8 cellular contexts compared by ENCODE assay signal in genomic region chr12:96908170-96908675, GRCh38. TPM values are rescaled to one million over a fixed set of nuclear protein-coding genes. Genes with fewer than 3 reads are reported as not detected.
DNase-seq lines count a peak whose midpoint lies in the region; ATAC-seq and TF ChIP-seq lines count a peak whose summit lies in the region.

No MANE protein-coding gene starts in this region.

- TF ChIP-seq CTCF in cardiac muscle cell (IDR thresholded peaks at IDR 0.05; ENCODE audit: low read depth, low read length) (no peak), brain microvascular endothelial cell (IDR thresholded peaks at IDR 0.05; ENCODE audit: low read depth, low read length, missing control alignments) (no peak)

- DNase-seq in cardiac muscle cell (ENCODE audit: low read depth in 1 of 2, low spot score in 1 of 2) (no peak), left cardiac atrium (no peak), LoVo (ENCODE audit: low spot score) (peak; percentile 23), brain microvascular endothelial cell (no peak), aorta (no peak), medulla oblongata (ENCODE audit: extremely low spot score) (no peak), SKM-1 treated with dmso at 0.1 percent for 144 hours (lab: John Stamatoyannopoulos, UW; ENCODE audit: unreplicated experiment) (no peak)

- H3K27me3 ChIP-seq in cardiac muscle cell, result no peaks in the 10 kb centered on the region
- no peaks in the 10 kb centered on the region for H3K27me3 ChIP-seq in brain microvascular endothelial cell (replicated peaks)
- no peaks in the 10 kb centered on the region for H3K27me3 ChIP-seq in mononuclear cell (ENCODE audit: insufficient read depth, low read length)
- H3K27me3 ChIP-seq in aorta (ENCODE audit: control insufficient read depth in 1 of 2, insufficient read depth in 2 of 2, low read length in 1 of 2), result no peaks in the 10 kb centered on the region

- H3K27ac ChIP-seq in cardiac muscle cell (peak overlapping the region; percentile 57), brain microvascular endothelial cell (no peak overlapping the region), aorta (ENCODE audit: low read depth in 1 of 2, low read length in 2 of 2) (no peak overlapping the region)

- H3K36me3 ChIP-seq in cardiac muscle cell (no peaks in the 10 kb centered on the region), brain microvascular endothelial cell (replicated peaks) (no peaks in the 10 kb centered on the region), aorta (ENCODE audit: control insufficient read depth in 1 of 2, insufficient read depth in 2 of 2, low read length in 1 of 2) (no peaks in the 10 kb centered on the region)

- in situ Hi-C loops in brain microvascular endothelial cell (cut with HindIII; ENCODE audit: low pct_ligation_motif_present, low sequenced_read_pairs), result no loop called here

- WGBS in aorta, 2 donors, result 47 to 50% methylated on average over 8 of the region's 8 CpGs

- intact Hi-C loops in left cardiac atrium (cut with DNase I), result no loop called here
- intact Hi-C loops in aorta (cut with DNase I), result no loop called here

- H3K4me3 ChIP-seq in cardiac muscle cell (peak overlapping the region; percentile 50), brain microvascular endothelial cell (ENCODE audit: low read depth, low read length) (peak overlapping the region; percentile 82), mononuclear cell (ENCODE audit: low read length) (peak overlapping the region; percentile 96), aorta (ENCODE audit: low read length in 2 of 2) (peak overlapping the region; percentile 87 to 88)

- H3K9me3 ChIP-seq in cardiac muscle cell (ENCODE audit: low read depth) (no peaks in the 10 kb centered on the region), mononuclear cell (ENCODE audit: low read depth, low read length) (no peaks in the 10 kb centered on the region), aorta (ENCODE audit: control insufficient read depth, low read length) (no peaks in the 10 kb centered on the region)

- ATAC-seq in left cardiac atrium (no peak), aorta (ENCODE audit: low FRiP score) (no peak)

- H3K4me1 ChIP-seq in cardiac muscle cell (ENCODE audit: low read depth), result peaks cover 45% of the 10 kb centered on the region
- peaks cover 15% of the 10 kb centered on the region for H3K4me1 ChIP-seq in mononuclear cell (ENCODE audit: insufficient read depth, low read length)
- H3K4me1 ChIP-seq in aorta (ENCODE audit: control insufficient read depth in 1 of 2, insufficient read depth in 2 of 2, low read length in 2 of 2), result peaks cover 0 to 3% of the 10 kb centered on the region in 2 donors

RNA-seq across cellular contexts. Expression of gene NEDD1, which starts 1.2 kb away (rescaled TPM):
- total RNA-seq in cardiac muscle cell, result 15.9 and 19.2 TPM in 2 replicates
- 22.0 and 30.6 TPM in 2 replicates for polyA plus RNA-seq in cardiac muscle cell
- total RNA-seq in left cardiac atrium, result 10 to 100 TPM; 11.0 to 12.7 TPM
- 41.7 TPM for total RNA-seq in mononuclear cell
- total RNA-seq in aorta, result 10 to 100 TPM; 14.6 to 15.0 TPM
- 1 to 10 TPM; 7.8 to 9.7 TPM for polyA plus RNA-seq in aorta
